Comparison of ENCODE assay signal across 8 cellular contexts in genomic region chr22:38398181-38398608, GRCh38. TPM values are rescaled to one million over a fixed set of nuclear protein-coding genes. Genes with fewer than 3 reads are reported as not detected.
DNase-seq lines count a peak whose midpoint lies in the region; ATAC-seq and TF ChIP-seq lines count a peak whose summit lies in the region.
"Not testable (repeated sequence)": the region's sequence is repeated elsewhere in the genome, so short reads cannot be mapped to it uniquely, and the experiment has no call there.

No MANE protein-coding gene starts in this region.

- intact Hi-C loops in Calu3 (cut with micrococcal nuclease; ENCODE audit: unreplicated experiment): not testable (repeated sequence)

- H3K9ac ChIP-seq in SK-N-MC (ENCODE audit: insufficient read length): peak overlapping the region; percentile 75

- H3K9me3 Mint-ChIP-seq in Calu3 (ENCODE audit: low read depth, unreplicated experiment); activated naive CD8-positive, alpha-beta T cell treated with anti-CD3 and anti-CD28 coated beads for 36 hours: not testable (repeated sequence)

- DNase-seq in Calu3 (peak; percentile 72), foreskin fibroblast (peak in 1 of 2 donors; percentile 68)
- not testable (repeated sequence) for DNase-seq in Jurkat, Clone E6-1 (ENCODE audit: low read depth, low spot score); SK-N-MC (ENCODE audit: low read depth, low spot score)
- DNase-seq in activated naive CD8-positive, alpha-beta T cell treated with anti-CD3 and anti-CD28 coated beads for 36 hours: peak; percentile 45
- peak in 5 of 6 experiments; percentile 16 to 51 (median 30) for DNase-seq in stimulated activated naive CD4-positive, alpha-beta T cell (lab: John Stamatoyannopoulos, UW)

- peak overlapping the region; percentile 36 for H3K27ac Mint-ChIP-seq in Calu3 (ENCODE audit: unreplicated experiment)
- H3K27ac Mint-ChIP-seq in activated naive CD8-positive, alpha-beta T cell treated with anti-CD3 and anti-CD28 coated beads for 36 hours: not testable (repeated sequence)

- H3K36me3 ChIP-seq in SK-N-MC (ENCODE audit: insufficient read depth, low read length): not testable (repeated sequence)

- not testable (repeated sequence) for TF ChIP-seq CTCF in Calu3 (IDR thresholded peaks at IDR 0.05; ENCODE audit: unreplicated experiment); foreskin fibroblast (IDR thresholded peaks at IDR 0.05; ENCODE audit: low read depth, low read length)

- H3K27me3 ChIP-seq in mononuclear cell (ENCODE audit: insufficient read depth, low read length): not testable (repeated sequence)

- H3K4me1 Mint-ChIP-seq in Calu3 (ENCODE audit: low read depth, unreplicated experiment): peaks cover 35% of the 10 kb centered on the region
- peaks cover 31% of the 10 kb centered on the region for H3K4me1 Mint-ChIP-seq in activated naive CD8-positive, alpha-beta T cell treated with anti-CD3 and anti-CD28 coated beads for 36 hours

- H3K4me3 Mint-ChIP-seq in Calu3 (ENCODE audit: low read depth, unreplicated experiment): peak overlapping the region; percentile 77
- H3K4me3 Mint-ChIP-seq in activated naive CD8-positive, alpha-beta T cell treated with anti-CD3 and anti-CD28 coated beads for 36 hours: peak overlapping the region; percentile 80

- H3K9me3 ChIP-seq in SK-N-MC (ENCODE audit: low read depth, low read length); mononuclear cell (ENCODE audit: low read depth, low read length): not testable (repeated sequence)

- H3K27me3 Mint-ChIP-seq in Calu3 (ENCODE audit: unreplicated experiment): peaks cover 24% of the 10 kb centered on the region
- H3K27me3 Mint-ChIP-seq in activated naive CD8-positive, alpha-beta T cell treated with anti-CD3 and anti-CD28 coated beads for 36 hours: peaks cover 12% of the 10 kb centered on the region

- CTCF ChIA-PET in Calu3 (lab: Charles Lee): interaction anchor here (0.6 kb wide), 1 partner anchor 84 kb away, joined by 4 read pairs; no protein-coding TSS in a partner anchor

- peaks cover 39% of the 10 kb centered on the region for H3K4me1 ChIP-seq in mononuclear cell (ENCODE audit: insufficient read depth, low read length)

- not testable (repeated sequence) for H3K27ac ChIP-seq in SK-N-MC

- peaks cover 33% of the 10 kb centered on the region for H3K36me3 Mint-ChIP-seq in Calu3 (ENCODE audit: insufficient read depth, unreplicated experiment)
- not testable (repeated sequence) for H3K36me3 Mint-ChIP-seq in activated naive CD8-positive, alpha-beta T cell treated with anti-CD3 and anti-CD28 coated beads for 36 hours

- not testable (repeated sequence) for BruUV-seq in Calu3 (replicated peaks; lab: Mats Ljungman, UMichigan)

- peak overlapping the region; percentile 54 for H3K4me3 ChIP-seq in Jurkat, Clone E6-1 (ENCODE audit: low read length)
- H3K4me3 ChIP-seq in SK-N-MC (peak overlapping the region; percentile 91), foreskin fibroblast (ENCODE audit: low read depth in 1 of 2, low read length in 2 of 2) (peak overlapping the region; percentile 69 to 72), mononuclear cell (ENCODE audit: low read length) (peak overlapping the region; percentile 65)

- ATAC-seq in GM21737 (IDR thresholded peaks at IDR 0.05; ENCODE audit: unreplicated experiment): peak; percentile 26

RNA-seq across cellular contexts. Expression of gene KCNJ4, which starts 56.8 kb away (rescaled TPM):
- total RNA-seq in Calu3 (2022) (not detected in 2 replicates), mononuclear cell (not detected)
- 0.61 TPM for polyA plus RNA-seq in Jurkat, Clone E6-1 (2012; ENCODE audit: insufficient read depth, insufficient read length)
- total RNA-seq in activated naive CD8-positive, alpha-beta T cell treated with anti-CD3 and anti-CD28 coated beads for 36 hours: not detected
